Comparison of ENCODE assay signal across 20 cellular contexts in the genomic region with DNA sequence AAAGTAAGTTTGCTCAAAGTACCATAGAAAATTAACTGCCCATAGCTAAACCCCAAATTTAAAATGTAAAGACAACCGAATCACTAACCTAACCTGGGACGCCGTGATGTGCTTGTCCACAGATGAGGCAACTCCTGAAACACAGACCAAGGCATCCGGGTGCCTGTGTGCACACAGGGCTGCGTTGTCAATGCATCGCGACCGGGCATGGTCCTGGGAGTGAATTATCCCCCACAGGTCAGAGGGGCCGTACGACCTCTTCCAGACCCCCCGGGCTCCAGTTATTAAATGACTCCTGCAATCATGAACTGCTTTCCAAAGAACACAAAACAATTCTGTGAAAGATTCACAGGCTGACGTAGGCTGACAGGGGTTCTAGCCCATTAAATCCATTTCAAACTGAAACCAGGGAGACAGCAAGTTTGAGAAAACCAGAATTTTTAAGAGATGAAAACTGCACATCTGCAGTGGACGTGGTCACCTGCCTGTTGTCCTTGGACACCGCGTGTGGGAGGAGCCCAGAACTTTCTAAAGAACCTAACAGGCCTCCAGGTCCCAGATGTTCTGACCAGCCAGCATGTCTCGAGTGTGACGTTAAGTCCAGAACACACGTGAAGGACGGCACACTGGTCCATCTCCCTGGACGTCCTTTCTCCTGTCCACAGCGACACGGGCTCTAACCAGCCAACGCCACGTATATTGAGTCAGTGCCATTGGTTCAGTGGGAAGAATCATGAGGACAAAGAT.
DNase-seq lines count a peak whose midpoint lies in the region; ATAC-seq, FAIRE-seq and TF ChIP-seq lines count a peak whose summit lies in the region.
"Had no signal": no experiment of that assay in that cellular context is flagged by ENCODE, and none has a peak within 500 bp of the region (broad histone marks: within the 10 kb centered on the region; RNA-seq: fewer than 3 reads in every experiment).

No MANE protein-coding gene starts in this region.

- H3K4me2 ChIP-seq in DND-41 (ENCODE audit: insufficient read depth, low read length): no peak overlapping the region
- H3K4me2 ChIP-seq: A549 had no signal

- TF ChIP-seq CTCF in DND-41 (IDR thresholded peaks at IDR 0.05; ENCODE audit: borderline replicate concordance, extremely low read depth, low read length, poor library complexity, severe bottlenecking) (no peak), endodermal cell (conservative IDR thresholded peaks at IDR 0.05) (no peak), gastroesophageal sphincter (IDR thresholded peaks at IDR 0.05) (no peak)

- ATAC-seq in activated naive CD8-positive, alpha-beta T cell treated with anti-CD3 and anti-CD28 coated beads, Interleukin-2, amount 10 ng/mL, durations not matched to agents 7 days and 5 days (ENCODE audit: low read depth): no peak
- ATAC-seq in DND-41 (ENCODE audit: insufficient read depth, low read depth): no peak
- no peak for ATAC-seq in gastroesophageal sphincter
- ATAC-seq in HG02981 (IDR thresholded peaks at IDR 0.05; ENCODE audit: unreplicated experiment): no peak
- ATAC-seq: A549 had no signal

- H3K4me3 ChIP-seq in DND-41 (ENCODE audit: low read depth in 1 of 2, low read length in 2 of 2) (no peak overlapping the region), endodermal cell (ENCODE audit: low read length) (no peak overlapping the region), gastroesophageal sphincter (no peak overlapping the region)
- H3K4me3 ChIP-seq: A549, GM23248 had no signal

- no peak for TF ChIP-seq EP300 in gastroesophageal sphincter (IDR thresholded peaks at IDR 0.05)

- peaks cover 20% of the 10 kb centered on the region for H3K4me1 ChIP-seq in DND-41 (ENCODE audit: insufficient read depth, low read length)
- H3K4me1 ChIP-seq in endodermal cell (ENCODE audit: control insufficient read depth, insufficient read depth, low read length): no peaks in the 10 kb centered on the region
- H3K4me1 ChIP-seq in gastroesophageal sphincter: no peaks in the 10 kb centered on the region
- H3K4me1 ChIP-seq: A549 had no signal

- H3K36me3 ChIP-seq in DND-41 (ENCODE audit: insufficient read depth, low read length) (peaks cover 64% of the 10 kb centered on the region), endodermal cell (ENCODE audit: control insufficient read depth, insufficient read depth, low read length) (no peaks in the 10 kb centered on the region), gastroesophageal sphincter (no peaks in the 10 kb centered on the region)

- H3K27me3 ChIP-seq in DND-41 (ENCODE audit: insufficient read depth, low read length, poor library complexity) (no peaks in the 10 kb centered on the region), endodermal cell (ENCODE audit: control insufficient read depth, insufficient read depth, low read length, poor library complexity, severe bottlenecking) (no peaks in the 10 kb centered on the region), gastroesophageal sphincter (peaks cover 48% of the 10 kb centered on the region)

- H3K9me3 Mint-ChIP-seq in activated naive CD8-positive, alpha-beta T cell treated with anti-CD3 and anti-CD28 coated beads, Interleukin-2, amount 10 ng/mL, durations not matched to agents 7 days and 5 days: peaks cover 2% of the 10 kb centered on the region
- H3K9me3 Mint-ChIP-seq in activated naive CD8-positive, alpha-beta T cell treated with anti-CD3 and anti-CD28 coated beads for 36 hours: peaks cover 2% of the 10 kb centered on the region
- H3K9me3 Mint-ChIP-seq in endodermal cell: peaks cover 5% of the 10 kb centered on the region

- H3K4me3 Mint-ChIP-seq in activated naive CD8-positive, alpha-beta T cell treated with anti-CD3 and anti-CD28 coated beads, Interleukin-2, amount 10 ng/mL, durations not matched to agents 7 days and 5 days: no peak overlapping the region
- H3K4me3 Mint-ChIP-seq in activated naive CD8-positive, alpha-beta T cell treated with anti-CD3 and anti-CD28 coated beads for 36 hours: no peak overlapping the region
- no peak overlapping the region for H3K4me3 Mint-ChIP-seq in endodermal cell
- H3K4me3 Mint-ChIP-seq: CD4-positive, CD25-positive, alpha-beta regulatory T cell; CD8-positive, alpha-beta memory T cell had no signal

- peak overlapping the region; percentile 27; the same call in 1 of the 2 replicates for H3K27ac ChIP-seq in DND-41 (ENCODE audit: low read length)
- H3K27ac ChIP-seq in endodermal cell (ENCODE audit: low read depth, low read length): no peak overlapping the region
- H3K27ac ChIP-seq in gastroesophageal sphincter: no peak overlapping the region
- H3K27ac ChIP-seq: 22Rv1, A549, GM23248 had no signal

- H3K9ac ChIP-seq in DND-41 (ENCODE audit: low read depth, low read length) (no peak overlapping the region), endodermal cell (ENCODE audit: extremely low read depth, low read length, poor library complexity, severe bottlenecking) (no peak overlapping the region)
- H3K9ac ChIP-seq: GM23248 had no signal

- no peak overlapping the region for H3K27ac Mint-ChIP-seq in activated naive CD8-positive, alpha-beta T cell treated with anti-CD3 and anti-CD28 coated beads, Interleukin-2, amount 10 ng/mL, durations not matched to agents 7 days and 5 days
- H3K27ac Mint-ChIP-seq in activated naive CD8-positive, alpha-beta T cell treated with anti-CD3 and anti-CD28 coated beads for 36 hours: no peak overlapping the region
- H3K27ac Mint-ChIP-seq in endodermal cell: no peak overlapping the region
- H3K27ac Mint-ChIP-seq: CD4-positive, CD25-positive, alpha-beta regulatory T cell; CD8-positive, alpha-beta memory T cell had no signal

- WGBS in endodermal cell (ENCODE audit: insufficient coverage in 1 of 2, insufficient read length in 1 of 2), 2 experiments: 76 to 79% methylated on average over 18 to 24 of the region's 24 CpGs
- 83 to 87% methylated on average over 11 to 19 of the region's 24 CpGs for WGBS in gastroesophageal sphincter (ENCODE audit: low coverage in 1 of 2), 2 donors

- H4K20me1 ChIP-seq in DND-41 (ENCODE audit: insufficient read depth, low read length): no peaks in the 10 kb centered on the region; the same call in 1 of the 2 replicates

- H3K9me3 ChIP-seq in DND-41 (ENCODE audit: insufficient read depth, low read length, severe bottlenecking): no peaks in the 10 kb centered on the region
- peaks cover 70% of the 10 kb centered on the region for H3K9me3 ChIP-seq in endodermal cell (ENCODE audit: control insufficient read depth, low read length)
- H3K9me3 ChIP-seq in gastroesophageal sphincter: peaks cover 0 to 2% (median 0%) of the 10 kb centered on the region in 3 donors

- no peaks in the 10 kb centered on the region for H3K36me3 Mint-ChIP-seq in activated naive CD8-positive, alpha-beta T cell treated with anti-CD3 and anti-CD28 coated beads, Interleukin-2, amount 10 ng/mL, durations not matched to agents 7 days and 5 days
- H3K36me3 Mint-ChIP-seq in activated naive CD8-positive, alpha-beta T cell treated with anti-CD3 and anti-CD28 coated beads for 36 hours: no peaks in the 10 kb centered on the region
- H3K36me3 Mint-ChIP-seq in endodermal cell (ENCODE audit: low read depth): no peaks in the 10 kb centered on the region
- H3K36me3 Mint-ChIP-seq: CD4-positive, CD25-positive, alpha-beta regulatory T cell; CD8-positive, alpha-beta memory T cell had no signal

- POLR2A ChIA-PET in activated naive CD8-positive, alpha-beta T cell treated with anti-CD3 and anti-CD28 coated beads, Interleukin-2, amount 10 ng/mL, durations not matched to agents 7 days and 5 days (lab: Charles Lee): no interaction called here

- no peak for TF ChIP-seq POLR2A in gastroesophageal sphincter (IDR thresholded peaks at IDR 0.05)

- no peak overlapping the region for H2AFZ ChIP-seq in DND-41 (ENCODE audit: low read depth, low read length)
- H2AFZ ChIP-seq: GM23248 had no signal

- no peak for FAIRE-seq in frontal cortex (lab: Jason Lieb, UNC)
- FAIRE-seq: A549, G401.6, GM12891 had no signal

- H3K79me2 ChIP-seq in DND-41 (ENCODE audit: insufficient read depth, low read length): peaks cover 67% of the 10 kb centered on the region

- H3K27me3 Mint-ChIP-seq in activated naive CD8-positive, alpha-beta T cell treated with anti-CD3 and anti-CD28 coated beads, Interleukin-2, amount 10 ng/mL, durations not matched to agents 7 days and 5 days: peaks cover 46% of the 10 kb centered on the region
- H3K27me3 Mint-ChIP-seq in activated naive CD8-positive, alpha-beta T cell treated with anti-CD3 and anti-CD28 coated beads for 36 hours: peaks cover 23% of the 10 kb centered on the region
- peaks cover 7% of the 10 kb centered on the region for H3K27me3 Mint-ChIP-seq in endodermal cell (ENCODE audit: insufficient read depth)

- no peaks in the 10 kb centered on the region for H3K4me1 Mint-ChIP-seq in activated naive CD8-positive, alpha-beta T cell treated with anti-CD3 and anti-CD28 coated beads, Interleukin-2, amount 10 ng/mL, durations not matched to agents 7 days and 5 days
- H3K4me1 Mint-ChIP-seq in activated naive CD8-positive, alpha-beta T cell treated with anti-CD3 and anti-CD28 coated beads for 36 hours: no peaks in the 10 kb centered on the region
- no peaks in the 10 kb centered on the region for H3K4me1 Mint-ChIP-seq in endodermal cell
- H3K4me1 Mint-ChIP-seq: CD4-positive, CD25-positive, alpha-beta regulatory T cell; CD8-positive, alpha-beta memory T cell had no signal

- intact Hi-C loops in posterior vena cava (cut with DNase I): no loop called here

- DNase-seq in activated naive CD8-positive, alpha-beta T cell treated with anti-CD3 and anti-CD28 coated beads, Interleukin-2, amount 10 ng/mL, durations not matched to agents 7 days and 5 days: peak; percentile 19
- DNase-seq in activated naive CD8-positive, alpha-beta T cell treated with anti-CD3 and anti-CD28 coated beads for 36 hours: no peak
- no peak for DNase-seq in DND-41
- peak; percentile 20 for DNase-seq in endodermal cell
- DNase-seq in posterior vena cava (ENCODE audit: low spot score): peak; percentile 38
- DNase-seq in frontal cortex (ENCODE audit: low spot score in 2 of 2): no peak
- DNase-seq: AML-193; CD4-positive, CD25-positive, alpha-beta regulatory T cell; CD8-positive, alpha-beta memory T cell; COR-L47; DMS 273 treated with DMSO at 0.1 percent for 48 hours; DMS53; GM23248; HCEC 1CT had no signal

Comparison
In these comparisons a context has a peak if more than half of its experiments do, and no peak if none do; other contexts are left out.
1. DNase-seq: peak in activated naive CD8-positive, alpha-beta T cell treated with anti-CD3 and anti-CD28 coated beads, Interleukin-2, amount 10 ng/mL, durations not matched to agents 7 days and 5 days (single experiment), endodermal cell (single experiment) and posterior vena cava (single experiment); none in activated naive CD8-positive, alpha-beta T cell treated with anti-CD3 and anti-CD28 coated beads for 36 hours (single experiment), DND-41 (single experiment) and frontal cortex (0 of 2).